In the genomic region with DNA sequence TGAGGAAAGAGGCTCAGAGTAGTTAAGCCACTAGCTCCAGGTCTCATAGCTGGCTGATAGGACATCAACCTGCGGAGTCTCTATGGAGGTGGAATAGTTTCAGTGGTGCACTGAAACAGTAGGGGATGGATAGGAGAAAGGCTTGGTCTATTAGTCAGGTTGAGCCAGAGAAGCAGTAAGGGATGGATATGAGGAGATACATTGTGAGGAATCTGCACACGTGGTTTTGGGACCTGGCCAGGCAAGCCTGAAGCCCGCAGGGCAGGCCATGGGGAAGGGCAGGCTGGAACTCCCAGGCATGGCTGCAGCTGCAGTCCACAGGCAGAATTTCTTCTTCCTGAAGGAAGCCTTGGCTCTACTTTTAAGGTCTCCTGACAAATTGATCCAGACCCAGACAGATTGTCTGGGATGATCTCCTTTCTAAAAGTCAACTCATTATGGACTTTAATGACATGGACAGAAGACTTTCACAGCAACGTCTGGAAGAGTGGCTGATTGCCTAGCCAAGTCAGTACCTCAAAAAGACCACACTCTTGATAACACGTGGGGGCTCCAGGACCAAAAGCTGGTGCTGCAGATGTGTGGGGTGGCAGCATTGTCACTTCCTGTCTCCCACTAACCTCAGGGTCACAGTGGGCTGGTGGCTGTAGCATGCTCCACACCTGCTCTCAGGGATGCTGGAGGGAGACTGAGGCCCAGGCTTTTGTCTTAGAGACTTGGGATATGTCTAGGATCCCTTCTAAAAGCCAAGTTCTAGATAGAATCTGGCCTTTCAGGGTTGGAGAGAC, we compare ENCODE assay signal across 31 cellular contexts.
DNase-seq lines count a peak whose midpoint lies in the region; ATAC-seq and TF ChIP-seq lines count a peak whose summit lies in the region.
"Had no signal": no experiment of that assay in that cellular context is flagged by ENCODE, and none has a peak within 500 bp of the region (broad histone marks: within the 10 kb centered on the region; RNA-seq: fewer than 3 reads in every experiment).

No MANE protein-coding gene starts in this region.

- no peak overlapping the region for H4K91ac ChIP-seq in trophoblast cell (ENCODE audit: low read depth, low read length)

- H3K14ac ChIP-seq in trophoblast cell (ENCODE audit: low read length): no peak overlapping the region

- H4K8ac ChIP-seq in trophoblast cell (ENCODE audit: low read depth, low read length): no peak overlapping the region

- H3K9me3 ChIP-seq in RWPE2 (ENCODE audit: severe bottlenecking) (no peaks in the 10 kb centered on the region), trophoblast cell (ENCODE audit: insufficient read depth, low read depth, low read length) (peaks cover 2% of the 10 kb centered on the region)
- H3K9me3 ChIP-seq: ascending aorta, gastrocnemius medialis, left ventricle myocardium inferior, right lobe of liver, tibial nerve had no signal

- H3K79me1 ChIP-seq in trophoblast cell (ENCODE audit: low read length): no peaks in the 10 kb centered on the region

- peak; percentile 42 for DNase-seq in HT1080 (ENCODE audit: low read depth)
- no peak for DNase-seq in RWPE2 (ENCODE audit: low spot score)
- DNase-seq in effector memory CD8-positive, alpha-beta T cell: no peak
- DNase-seq in trophoblast cell: peak; percentile 27 to 49
- DNase-seq in activated CD4-positive, alpha-beta T cell treated with anti-CD3 and anti-CD28 coated beads, Interleukin-2, amount 50 U/mL, for 4 hours: no peak
- no peak for DNase-seq in DMS 273 (lab: John Stamatoyannopoulos, UW; ENCODE audit: unreplicated experiment)
- no peak for DNase-seq in SKM-1 treated with dmso at 0.1 percent for 144 hours (lab: John Stamatoyannopoulos, UW; ENCODE audit: unreplicated experiment)
- DNase-seq: activated CD4-positive, alpha-beta T cell treated with anti-CD3 and anti-CD28 coated beads, Interleukin-2, amount 10 ng/mL, durations not matched to agents 7 days and 5 days; activated effector memory CD4-positive, alpha-beta T cell treated with anti-CD3 and anti-CD28 coated beads, Interleukin-2, amount 50 U/mL, for 16 hours; activated T-cell treated with anti-CD3 and anti-CD28 coated beads for 4 hours; effector CD4-positive, alpha-beta T cell; gastrocnemius medialis; hypothalamus; left ventricle myocardium inferior; midbrain; NCI-H1105; NCI-H2029 treated with DMSO at 0.1 percent for 48 hours; NCI-H345; NCI-H774; right lobe of liver; stimulated activated CD4-positive, alpha-beta T cell treated with anti-CD3 and anti-CD28 coated beads, Interleukin-4, amount 100 ng/mL, for 4 hours; stimulated activated naive CD4-positive, alpha-beta T cell treated with Interleukin-2 at 50 U/mL for 16 hours; T1000 had no signal

- no peaks in the 10 kb centered on the region for H3K27me3 Mint-ChIP-seq in effector memory CD8-positive, alpha-beta T cell
- H3K27me3 Mint-ChIP-seq: activated CD4-positive, alpha-beta T cell treated with anti-CD3 and anti-CD28 coated beads, Interleukin-2, amount 10 ng/mL, durations not matched to agents 7 days and 5 days had no signal

- H3K27ac Mint-ChIP-seq in effector memory CD8-positive, alpha-beta T cell: peak overlapping the region; percentile 24 to 65
- H3K27ac Mint-ChIP-seq: activated CD4-positive, alpha-beta T cell treated with anti-CD3 and anti-CD28 coated beads, Interleukin-2, amount 10 ng/mL, durations not matched to agents 7 days and 5 days had no signal

- ATAC-seq in RWPE2 (ENCODE audit: low read depth): peak; percentile 78
- peak; percentile 62 for ATAC-seq in effector memory CD8-positive, alpha-beta T cell (replicated peaks)
- ATAC-seq in GM21390 (IDR thresholded peaks at IDR 0.05; ENCODE audit: unreplicated experiment): no peak
- ATAC-seq: gastrocnemius medialis, HCT116, HepG2, right lobe of liver, Right ventricle myocardium inferior had no signal

- H3K36me3 Mint-ChIP-seq in effector memory CD8-positive, alpha-beta T cell (ENCODE audit: insufficient read depth): peaks cover 2% of the 10 kb centered on the region
- H3K36me3 Mint-ChIP-seq: CD14-positive monocyte had no signal

- H3K9ac ChIP-seq in trophoblast cell (ENCODE audit: low read length): no peak overlapping the region

- H4K12ac ChIP-seq in trophoblast cell (ENCODE audit: low read depth, low read length): no peak overlapping the region

- no peak overlapping the region for H3K18ac ChIP-seq in trophoblast cell (ENCODE audit: low read length)

- H3K23ac ChIP-seq in trophoblast cell (ENCODE audit: low read length): no peak overlapping the region

- H3K4me1 Mint-ChIP-seq in effector memory CD8-positive, alpha-beta T cell (ENCODE audit: low read depth in 2 of 2): peaks cover 15 to 28% of the 10 kb centered on the region in 2 donors

- WGBS in trophoblast cell (ENCODE audit: extremely low coverage, insufficient coverage, insufficient read length): no CpG with 5 or more reads among the region's 5 CpGs

- no peaks in the 10 kb centered on the region for H3K4me1 ChIP-seq in RWPE2 (ENCODE audit: insufficient read depth, poor library complexity, severe bottlenecking)
- H3K4me1 ChIP-seq in trophoblast cell (ENCODE audit: control insufficient read depth in 1 of 2, insufficient read depth in 2 of 2, low read length in 2 of 2): no peaks in the 10 kb centered on the region
- H3K4me1 ChIP-seq: ascending aorta, gastrocnemius medialis, left ventricle myocardium inferior, right lobe of liver, tibial nerve had no signal

- no peaks in the 10 kb centered on the region for H3K27me3 ChIP-seq in RWPE2 (ENCODE audit: insufficient read depth, poor library complexity, severe bottlenecking)
- no peaks in the 10 kb centered on the region for H3K27me3 ChIP-seq in trophoblast cell (ENCODE audit: insufficient read depth, low read length)
- H3K27me3 ChIP-seq: ascending aorta, gastrocnemius medialis, right lobe of liver, tibial nerve had no signal

- no peak overlapping the region for H3K27ac ChIP-seq in RWPE2 (ENCODE audit: poor library complexity, severe bottlenecking)
- H3K27ac ChIP-seq in trophoblast cell (ENCODE audit: low read depth, low read length): no peak overlapping the region
- H3K27ac ChIP-seq: ascending aorta, gastrocnemius medialis, HL-60, left ventricle myocardium inferior, right lobe of liver, tibial nerve had no signal

- H2BK5ac ChIP-seq in trophoblast cell (ENCODE audit: low read depth, low read length, poor library complexity): no peak overlapping the region

- TF ChIP-seq CTCF in RWPE2 (IDR thresholded peaks at IDR 0.05; ENCODE audit: poor library complexity, severe bottlenecking): no peak

- no peak overlapping the region for H3K4me3 ChIP-seq in RWPE2 (ENCODE audit: severe bottlenecking)
- no peak overlapping the region for H3K4me3 ChIP-seq in trophoblast cell (ENCODE audit: low read depth, low read length)
- H3K4me3 ChIP-seq: ascending aorta, gastrocnemius medialis, left ventricle myocardium inferior, right lobe of liver, tibial nerve had no signal

- H3K36me3 ChIP-seq in RWPE2 (ENCODE audit: low read depth) (no peaks in the 10 kb centered on the region), trophoblast cell (ENCODE audit: control insufficient read depth in 1 of 2, insufficient read depth in 2 of 2, low read length in 2 of 2) (no peaks in the 10 kb centered on the region)
- H3K36me3 ChIP-seq: ascending aorta, gastrocnemius medialis, left ventricle myocardium inferior, right lobe of liver, tibial nerve had no signal

- H2BK12ac ChIP-seq in trophoblast cell (ENCODE audit: low read length): no peak overlapping the region

- no peaks in the 10 kb centered on the region for H3K9me3 Mint-ChIP-seq in effector memory CD8-positive, alpha-beta T cell

- no peak overlapping the region for H3K4me3 Mint-ChIP-seq in effector memory CD8-positive, alpha-beta T cell
- H3K4me3 Mint-ChIP-seq: activated CD4-positive, alpha-beta T cell treated with anti-CD3 and anti-CD28 coated beads, Interleukin-2, amount 10 ng/mL, durations not matched to agents 7 days and 5 days; CD14-positive monocyte had no signal

- H3K79me2 ChIP-seq in trophoblast cell (ENCODE audit: control insufficient read depth, insufficient read depth, low read length, poor library complexity): no peaks in the 10 kb centered on the region

- H2AK5ac ChIP-seq in trophoblast cell (ENCODE audit: low read length): no peak overlapping the region

- H2BK120ac ChIP-seq in trophoblast cell (ENCODE audit: insufficient read depth, low read length, poor library complexity): no peak overlapping the region

- H2AFZ ChIP-seq in trophoblast cell (ENCODE audit: insufficient read depth, low read length, poor library complexity): no peak overlapping the region

- no peak overlapping the region for H3K4me2 ChIP-seq in trophoblast cell (ENCODE audit: low read length)

- no peak overlapping the region for H3K4ac ChIP-seq in trophoblast cell (ENCODE audit: low read depth, low read length)

Comparison
In these comparisons a context has a peak if more than half of its experiments do, and no peak if none do; other contexts are left out.
1. DNase-seq: peak in HT1080 (single experiment) and trophoblast cell (2 of 2); none in RWPE2 (single experiment), effector memory CD8-positive, alpha-beta T cell (0 of 3), activated CD4-positive, alpha-beta T cell treated with anti-CD3 and anti-CD28 coated beads, Interleukin-2, amount 50 U/mL, for 4 hours (0 of 2), DMS 273 (single experiment) and SKM-1 treated with dmso at 0.1 percent for 144 hours (single experiment).